Comparison of ENCODE assay signal across 22 cellular contexts in genomic region chr13:32962342-32962741, GRCh38. TPM values are rescaled to one million over a fixed set of nuclear protein-coding genes. Genes with fewer than 3 reads are reported as not detected.
"Had no signal": no experiment of that assay in that cellular context is flagged by ENCODE, and none has a peak within 500 bp of the region (broad histone marks: within the 10 kb centered on the region; RNA-seq: fewer than 3 reads in every experiment).

No MANE protein-coding gene starts in this region.

- DNase-seq: dermis blood vessel endothelial cell; dorsolateral prefrontal cortex; effector CD4-positive, alpha-beta T cell; effector memory CD4-positive, alpha-beta T cell; foreskin keratinocyte; gastrocnemius medialis; heart left ventricle; hypothalamus; immature natural killer cell; islet precursor cell; kidney; kidney glomerular epithelial cell; left colon; left ventricle myocardium inferior; lower lobe of right lung; mesenchymal stem cell; midbrain; naive thymus-derived CD4-positive, alpha-beta T cell had no signal

- H3K4me1 Mint-ChIP-seq: immature natural killer cell; naive thymus-derived CD4-positive, alpha-beta T cell had no signal

- H2AFZ ChIP-seq: hepatocyte had no signal

- H3K4me3 Mint-ChIP-seq: immature natural killer cell; naive thymus-derived CD4-positive, alpha-beta T cell had no signal

- H3K27ac Mint-ChIP-seq: immature natural killer cell; naive thymus-derived CD4-positive, alpha-beta T cell had no signal

- H3K4me2 ChIP-seq: hepatocyte had no signal

- H3K79me2 ChIP-seq: hepatocyte had no signal

- H3K27ac ChIP-seq: coronary artery, dorsolateral prefrontal cortex, esophagus muscularis mucosa, foreskin keratinocyte, gastrocnemius medialis, heart left ventricle, hepatocyte, left ventricle myocardium inferior, lower lobe of right lung had no signal

- H3K27me3 ChIP-seq: esophagus muscularis mucosa, gastrocnemius medialis, heart left ventricle, hepatocyte had no signal

- H3K9me3 ChIP-seq: esophagus muscularis mucosa, gastrocnemius medialis, heart left ventricle, left ventricle myocardium inferior, lower lobe of right lung had no signal

- H3K4me1 ChIP-seq: esophagus muscularis mucosa, foreskin keratinocyte, gastrocnemius medialis, left ventricle myocardium inferior, lower lobe of right lung had no signal

- H3K36me3 Mint-ChIP-seq: immature natural killer cell; naive thymus-derived CD4-positive, alpha-beta T cell had no signal

RNA-seq across cellular contexts. Expression of gene KL, which starts 53.9 kb away (rescaled TPM):
- total RNA-seq: foreskin keratinocyte had no signal
- polyA plus RNA-seq: fibroblast of lung; foreskin keratinocyte; naive thymus-derived CD4-positive, alpha-beta T cell had no signal
